Comparison of ENCODE assay signal across 8 cellular contexts in genomic region chr5:74919487-74919886, GRCh38. TPM values are rescaled to one million over a fixed set of nuclear protein-coding genes. Genes with fewer than 3 reads are reported as not detected.
DNase-seq lines count a peak whose midpoint lies in the region; ATAC-seq and TF ChIP-seq lines count a peak whose summit lies in the region.

No MANE protein-coding gene starts in this region.

- ATAC-seq in HG02798 (IDR thresholded peaks at IDR 0.05; ENCODE audit: poor library complexity, unreplicated experiment) (no peak), HG03175 (IDR thresholded peaks at IDR 0.05; ENCODE audit: unreplicated experiment) (no peak)

- CTCF ChIA-PET in Calu3 (lab: Charles Lee) = interaction anchor here (0.7 kb wide), 1 partner anchor 153 kb away, joined by 3 read pairs; no protein-coding TSS in a partner anchor

- H3K4me3 ChIP-seq in epithelial cell of proximal tubule (ENCODE audit: low read depth, low read length) = no peak overlapping the region

- TF ChIP-seq CTCF in Calu3 (IDR thresholded peaks at IDR 0.05; ENCODE audit: unreplicated experiment) = peak; percentile 72
- peak; percentile 81 for TF ChIP-seq CTCF in HFFc6 (IDR thresholded peaks at IDR 0.05)
- TF ChIP-seq CTCF in epithelial cell of proximal tubule (conservative IDR thresholded peaks at IDR 0.05; ENCODE audit: low read depth, low read length) = peak; percentile 64
- peak; percentile 48 for TF ChIP-seq CTCF in nephron progenitor cell (IDR thresholded peaks at IDR 0.05)

- DNase-seq in Calu3 (no peak), HFFc6 (peak; percentile 56), RPMI7951 (ENCODE audit: low read depth) (peak; percentile 50), epithelial cell of proximal tubule (ENCODE audit: low read depth) (no peak), nephron progenitor cell (peak; percentile 18), HuH-7 (ENCODE audit: low spot score) (no peak)

- intact Hi-C loops in Calu3 (cut with micrococcal nuclease; ENCODE audit: unreplicated experiment) = loop anchor here (1.0 to 5.0 kb wide), 3 partner anchors 152 to 1017 kb away; partner anchors contain the start of genes GFM2 and NSA2

- no peak overlapping the region for H3K27ac Mint-ChIP-seq in Calu3 (ENCODE audit: unreplicated experiment)
- H3K27ac Mint-ChIP-seq in HFFc6 = no peak overlapping the region
- no peak overlapping the region for H3K27ac Mint-ChIP-seq in nephron progenitor cell

- H3K9me3 Mint-ChIP-seq in Calu3 (ENCODE audit: low read depth, unreplicated experiment) (peaks cover 4% of the 10 kb centered on the region), HFFc6 (no peaks in the 10 kb centered on the region), nephron progenitor cell (peaks cover 15% of the 10 kb centered on the region)

- no peaks in the 10 kb centered on the region for H3K36me3 Mint-ChIP-seq in Calu3 (ENCODE audit: insufficient read depth, unreplicated experiment)
- no peaks in the 10 kb centered on the region for H3K36me3 Mint-ChIP-seq in HFFc6 (ENCODE audit: low read depth)
- no peaks in the 10 kb centered on the region for H3K36me3 Mint-ChIP-seq in nephron progenitor cell (ENCODE audit: low read depth)

- H3K4me3 Mint-ChIP-seq in Calu3 (ENCODE audit: low read depth, unreplicated experiment) (no peak overlapping the region), HFFc6 (no peak overlapping the region), nephron progenitor cell (no peak overlapping the region)

- no TSS peak for BruUV-seq in Calu3 (replicated peaks; lab: Mats Ljungman, UMichigan)

- H3K4me1 Mint-ChIP-seq in Calu3 (ENCODE audit: low read depth, unreplicated experiment) = peaks cover 26% of the 10 kb centered on the region
- H3K4me1 Mint-ChIP-seq in HFFc6 (ENCODE audit: low read depth) = peaks cover 14% of the 10 kb centered on the region
- H3K4me1 Mint-ChIP-seq in nephron progenitor cell = peaks cover 9% of the 10 kb centered on the region

- no peaks in the 10 kb centered on the region for H3K27me3 Mint-ChIP-seq in Calu3 (ENCODE audit: unreplicated experiment)
- H3K27me3 Mint-ChIP-seq in HFFc6 (ENCODE audit: insufficient read depth) = peaks cover 5% of the 10 kb centered on the region
- peaks cover 3% of the 10 kb centered on the region for H3K27me3 Mint-ChIP-seq in nephron progenitor cell (ENCODE audit: low read depth, poor library complexity)

RNA-seq across cellular contexts. Expression of gene FAM169A, which starts 53.3 kb away (rescaled TPM):
- total RNA-seq in Calu3 (2022) (13.4 and 14.1 TPM in 2 replicates), epithelial cell of proximal tubule (8.9 and 11.1 TPM in 2 replicates)
- under 1 TPM in 2 of 6 experiments, not detected in 4; 0.02 to 0.07 TPM for total RNA-seq in HFFc6 (2021; fragmentation: NEBNext Ultra II Directional; extraction: Animal tissue kit (Norgen Biotek cat#: 25700))
- 0.36 and 0.39 TPM in 2 replicates for total RNA-seq in RPMI7951 (2014; rRNA removed; shearing (Covaris generic))

Comparison
In these comparisons a context has a peak if more than half of its experiments do, and no peak if none do; other contexts are left out.
1. DNase-seq: peak in HFFc6 (single experiment), RPMI7951 (single experiment) and nephron progenitor cell (single experiment); none in Calu3 (single experiment), epithelial cell of proximal tubule (single experiment) and HuH-7 (single experiment).
2. Peak in every context shown above with its lines, with median percentiles within 50 percentile points of each other: CTCF ChIP-seq.